9 cellular contexts compared by ENCODE assay signal in genomic region chr2:204019572-204020501, GRCh38.
DNase-seq lines count a peak whose midpoint lies in the region; ATAC-seq and TF ChIP-seq lines count a peak whose summit lies in the region.
"Had no signal": no experiment of that assay in that cellular context is flagged by ENCODE, and none has a peak within 500 bp of the region (broad histone marks: within the 10 kb centered on the region; RNA-seq: fewer than 3 reads in every experiment).

No MANE protein-coding gene starts in this region.

- H3K4me1 ChIP-seq in RWPE2 (ENCODE audit: insufficient read depth, poor library complexity, severe bottlenecking) (peaks cover 3% of the 10 kb centered on the region), hepatocyte (ENCODE audit: insufficient read depth) (peaks cover under 1% of the 10 kb centered on the region), suprapubic skin (peaks cover 4% of the 10 kb centered on the region)
- H3K4me1 ChIP-seq: adrenal gland had no signal

- H3K4me2 ChIP-seq in hepatocyte = no peak overlapping the region

- TF ChIP-seq EP300 in suprapubic skin (IDR thresholded peaks at IDR 0.05) = no peak

- H3K27ac ChIP-seq in RWPE2 (ENCODE audit: poor library complexity, severe bottlenecking) = no peak overlapping the region
- no peak overlapping the region for H3K27ac ChIP-seq in hepatocyte
- H3K27ac ChIP-seq in suprapubic skin = no peak overlapping the region
- H3K27ac ChIP-seq: adrenal gland had no signal

- no peak overlapping the region for H2AFZ ChIP-seq in hepatocyte

- no peaks in the 10 kb centered on the region for H3K9me2 ChIP-seq in hepatocyte (replicated peaks; ENCODE audit: insufficient read depth)

- peak; percentile 69 for ATAC-seq in GM21619 (IDR thresholded peaks at IDR 0.05; ENCODE audit: unreplicated experiment)
- ATAC-seq in RWPE2 (ENCODE audit: low read depth) = peak; percentile 96
- no peak for ATAC-seq in HG02840 (IDR thresholded peaks at IDR 0.05; ENCODE audit: low FRiP score, unreplicated experiment)

- H3K4me3 ChIP-seq in RWPE2 (ENCODE audit: severe bottlenecking) (no peak overlapping the region), epithelial cell of proximal tubule (ENCODE audit: low read depth, low read length) (no peak overlapping the region), hepatocyte (no peak overlapping the region), suprapubic skin (no peak overlapping the region)
- H3K4me3 ChIP-seq: adrenal gland had no signal

- TF ChIP-seq CTCF in RWPE2 (IDR thresholded peaks at IDR 0.05; ENCODE audit: poor library complexity, severe bottlenecking) = no peak
- no peak for TF ChIP-seq CTCF in epithelial cell of proximal tubule (conservative IDR thresholded peaks at IDR 0.05; ENCODE audit: low read depth, low read length)
- no peak for TF ChIP-seq CTCF in hepatocyte (IDR thresholded peaks at IDR 0.05; ENCODE audit: poor library complexity)
- TF ChIP-seq CTCF in suprapubic skin (IDR thresholded peaks at IDR 0.05) = no peak

- H3K36me3 ChIP-seq in RWPE2 (ENCODE audit: low read depth) (no peaks in the 10 kb centered on the region), hepatocyte (replicated peaks; ENCODE audit: insufficient read depth, low read depth) (no peaks in the 10 kb centered on the region), suprapubic skin (no peaks in the 10 kb centered on the region)
- H3K36me3 ChIP-seq: adrenal gland had no signal

- no peaks in the 10 kb centered on the region for H3K79me2 ChIP-seq in hepatocyte

- WGBS in hepatocyte (ENCODE audit: low lambda C conversion rate, missing lambda C conversion rate) = 89% methylated on average over 6 of the region's 6 CpGs
- 85% methylated on average over 6 of the region's 6 CpGs for WGBS in suprapubic skin

- H3K9me3 ChIP-seq in RWPE2 (ENCODE audit: severe bottlenecking) (no peaks in the 10 kb centered on the region), hepatocyte (ENCODE audit: low read depth) (no peaks in the 10 kb centered on the region), suprapubic skin (no peaks in the 10 kb centered on the region)
- H3K9me3 ChIP-seq: adrenal gland had no signal

- H3K27me3 ChIP-seq in RWPE2 (ENCODE audit: insufficient read depth, poor library complexity, severe bottlenecking) (no peaks in the 10 kb centered on the region), hepatocyte (no peaks in the 10 kb centered on the region), suprapubic skin (no peaks in the 10 kb centered on the region)
- H3K27me3 ChIP-seq: adrenal gland had no signal

- no peaks in the 10 kb centered on the region for H4K20me1 ChIP-seq in hepatocyte (ENCODE audit: insufficient read depth, poor library complexity, severe bottlenecking)

- no peak for TF ChIP-seq POLR2A in suprapubic skin (IDR thresholded peaks at IDR 0.05)

- DNase-seq in AG20443 (ENCODE audit: low spot score) (peak; percentile 25), RWPE2 (ENCODE audit: low spot score) (peak; percentile 59), epithelial cell of proximal tubule (ENCODE audit: low read depth) (peak; percentile 80), hepatocyte (ENCODE audit: low spot score) (no peak), anterior cingulate cortex (lab: John Stamatoyannopoulos, UW) (no peak), suprapubic skin (ENCODE audit: low spot score in 2 of 2) (no peak)

Comparison
In these comparisons a context has a peak if more than half of its experiments do, and no peak if none do; other contexts are left out.
1. DNase-seq: peak in AG20443 (single experiment), RWPE2 (single experiment) and epithelial cell of proximal tubule (single experiment); none in hepatocyte (single experiment), anterior cingulate cortex (0 of 58) and suprapubic skin (0 of 2).